ENCODE assay signal across 8 cellular contexts in genomic region chr6:87391334-87391733, GRCh38. TPM values are rescaled to one million over a fixed set of nuclear protein-coding genes. Genes with fewer than 3 reads are reported as not detected.
DNase-seq lines count a peak whose midpoint lies in the region; ATAC-seq and TF ChIP-seq lines count a peak whose summit lies in the region.

No MANE protein-coding gene starts in this region.

- CTCF ChIA-PET in T-cell (lab: Charles Lee) = interaction anchor here (0.6 to 1.3 kb wide), 2 partner anchors 11 to 1480 kb away, joined by 3 to 4 read pairs; no protein-coding TSS in a partner anchor

- no peak overlapping the region for H3K4me3 Mint-ChIP-seq in activated T-helper 2 cell treated with anti-CD3 and anti-CD28 coated beads, Interferon-gamma antibody, Interleukin-2, Interleukin-4, amounts not matched to agents 10 μg/mL and 5 μg/mL and 100 μg/mL, durations not matched to agents 14 hours and 24 hours and 36 hours (ENCODE audit: low read depth)
- H3K4me3 Mint-ChIP-seq in T-cell = no peak overlapping the region

- POLR2A ChIA-PET in T-cell (lab: Charles Lee) = interaction anchor here in 1 of 2 donors (0.6 kb wide), 1 partner anchor 358 kb away, joined by 4 read pairs; no protein-coding TSS in a partner anchor

- no peaks in the 10 kb centered on the region for H3K27me3 Mint-ChIP-seq in activated T-helper 2 cell treated with anti-CD3 and anti-CD28 coated beads, Interferon-gamma antibody, Interleukin-2, Interleukin-4, amounts not matched to agents 10 μg/mL and 5 μg/mL and 100 μg/mL, durations not matched to agents 14 hours and 24 hours and 36 hours (ENCODE audit: low read depth)
- no peaks in the 10 kb centered on the region for H3K27me3 Mint-ChIP-seq in T-cell

- ATAC-seq in GM21576 (IDR thresholded peaks at IDR 0.05; ENCODE audit: unreplicated experiment) (peak; percentile 49), HG03280 (IDR thresholded peaks at IDR 0.05; ENCODE audit: unreplicated experiment) (no peak), T-cell (replicated peaks in 1 of 4) (no peak)

- no peaks in the 10 kb centered on the region for H3K36me3 Mint-ChIP-seq in activated T-helper 2 cell treated with anti-CD3 and anti-CD28 coated beads, Interferon-gamma antibody, Interleukin-2, Interleukin-4, amounts not matched to agents 10 μg/mL and 5 μg/mL and 100 μg/mL, durations not matched to agents 14 hours and 24 hours and 36 hours (ENCODE audit: low read depth)
- no peaks in the 10 kb centered on the region for H3K36me3 Mint-ChIP-seq in T-cell

- in situ Hi-C loops in astrocyte of the spinal cord (cut with HindIII; ENCODE audit: low sequenced_read_pairs) = no loop called here

- intact Hi-C loops in activated T-helper 2 cell treated with anti-CD3 and anti-CD28 coated beads, Interferon-gamma antibody, Interleukin-2, Interleukin-4, amounts not matched to agents 10 μg/mL and 5 μg/mL and 100 μg/mL, durations not matched to agents 14 hours and 24 hours and 36 hours (cut with micrococcal nuclease) = loop anchor here (5.0 kb wide), 1 partner anchor 81 kb away; the partner anchor contains the start of gene SLC35A1

- H3K4me3 ChIP-seq in astrocyte of the spinal cord (ENCODE audit: low read depth, low read length) = no peak overlapping the region

- peak; percentile 53 for DNase-seq in EH (ENCODE audit: low read depth)
- peak; percentile 52 for DNase-seq in NCI-H146 (lab: John Stamatoyannopoulos, UW)
- peak; percentile 14 for DNase-seq in astrocyte of the spinal cord (ENCODE audit: low read depth, low spot score)
- peak; percentile 29 for DNase-seq in midbrain (lab: John Stamatoyannopoulos, UW)
- DNase-seq in activated T-helper 2 cell treated with anti-CD3 and anti-CD28 coated beads, Interferon-gamma antibody, Interleukin-2, Interleukin-4, amounts not matched to agents 10 μg/mL and 5 μg/mL and 100 μg/mL, durations not matched to agents 14 hours and 24 hours and 36 hours (ENCODE audit: low spot score) = no peak
- no peak for DNase-seq in T-cell

- H3K9me3 Mint-ChIP-seq in activated T-helper 2 cell treated with anti-CD3 and anti-CD28 coated beads, Interferon-gamma antibody, Interleukin-2, Interleukin-4, amounts not matched to agents 10 μg/mL and 5 μg/mL and 100 μg/mL, durations not matched to agents 14 hours and 24 hours and 36 hours = no peaks in the 10 kb centered on the region
- no peaks in the 10 kb centered on the region for H3K9me3 Mint-ChIP-seq in T-cell

- H3K4me1 Mint-ChIP-seq in activated T-helper 2 cell treated with anti-CD3 and anti-CD28 coated beads, Interferon-gamma antibody, Interleukin-2, Interleukin-4, amounts not matched to agents 10 μg/mL and 5 μg/mL and 100 μg/mL, durations not matched to agents 14 hours and 24 hours and 36 hours (ENCODE audit: low read depth) = no peaks in the 10 kb centered on the region
- H3K4me1 Mint-ChIP-seq in T-cell = peaks cover 0 to 2% (median 1%) of the 10 kb centered on the region in 3 donors

- TF ChIP-seq CTCF in astrocyte of the spinal cord (IDR thresholded peaks at IDR 0.05; ENCODE audit: low read depth, low read length) = peak; percentile 48

- H3K27ac Mint-ChIP-seq in activated T-helper 2 cell treated with anti-CD3 and anti-CD28 coated beads, Interferon-gamma antibody, Interleukin-2, Interleukin-4, amounts not matched to agents 10 μg/mL and 5 μg/mL and 100 μg/mL, durations not matched to agents 14 hours and 24 hours and 36 hours = no peak overlapping the region
- no peak overlapping the region for H3K27ac Mint-ChIP-seq in T-cell

RNA-seq across cellular contexts. Expression of gene CFAP206, which starts 16.4 kb away (rescaled TPM):
- total RNA-seq in activated T-helper 2 cell treated with anti-CD3 and anti-CD28 coated beads, Interferon-gamma antibody, Interleukin-2, Interleukin-4, amounts not matched to agents 10 μg/mL and 5 μg/mL and 100 μg/mL, durations not matched to agents 14 hours and 24 hours and 36 hours = not detected in 2 replicates
- total RNA-seq in T-cell = under 1 TPM in 1 of 5 donors, not detected in 4; 0.35 TPM

RNA-seq across cellular contexts. Expression of gene C6orf163, which starts 46.7 kb away (rescaled TPM):
- 1.1 TPM in 2 replicates for total RNA-seq in activated T-helper 2 cell treated with anti-CD3 and anti-CD28 coated beads, Interferon-gamma antibody, Interleukin-2, Interleukin-4, amounts not matched to agents 10 μg/mL and 5 μg/mL and 100 μg/mL, durations not matched to agents 14 hours and 24 hours and 36 hours
- 1 to 10 TPM; 2.6 to 4.5 (median 3.3) TPM for total RNA-seq in T-cell

Comparison
In these comparisons a context has a peak if more than half of its experiments do, and no peak if none do; other contexts are left out.
1. DNase-seq: peak in EH (single experiment), NCI-H146 (single experiment), astrocyte of the spinal cord (single experiment) and midbrain (single experiment); none in activated T-helper 2 cell treated with anti-CD3 and anti-CD28 coated beads, Interferon-gamma antibody, Interleukin-2, Interleukin-4, amounts not matched to agents 10 μg/mL and 5 μg/mL and 100 μg/mL, durations not matched to agents 14 hours and 24 hours and 36 hours (single experiment) and T-cell (0 of 34).